ENCODE assay signal across 35 cellular contexts in genomic region chr9:137017791-137018497, GRCh38. TPM values are rescaled to one million over a fixed set of nuclear protein-coding genes. Genes with fewer than 3 reads are reported as not detected.
"Had no signal": no experiment of that assay in that cellular context is flagged by ENCODE, and none has a peak within 500 bp of the region (broad histone marks: within the 10 kb centered on the region; RNA-seq: fewer than 3 reads in every experiment).

No MANE protein-coding gene starts in this region.

- H3K4me3 Mint-ChIP-seq: dendritic cell treated with granulocyte-macrophage colony-stimulating factor and Interleukin-4, amounts not matched to agents 40 ng/mL and 50 ng/mL, for 4 days; endodermal cell; naive thymus-derived CD4-positive, alpha-beta T cell; nephron; neural progenitor cell; stimulated activated naive CD8-positive, alpha-beta T cell treated with anti-CD3 and anti-CD28 coated beads, Interleukin-15, amount 100 ng/mL, for 72 hours had no signal

- H3K9me3 ChIP-seq: colonic mucosa, esophagus muscularis mucosa, gastroesophageal sphincter, heart left ventricle, prostate gland, right atrium auricular region, suprapubic skin, transverse colon, upper lobe of right lung, uterus had no signal

- H2AFZ ChIP-seq: hepatocyte, neural progenitor cell had no signal

- H3K4me3 ChIP-seq: colonic mucosa, esophagus muscularis mucosa, gastroesophageal sphincter, heart left ventricle, hepatocyte, lung, neural progenitor cell, prostate gland, right atrium auricular region, smooth muscle cell, suprapubic skin, transverse colon, upper lobe of right lung, uterus had no signal

- H3K4me2 ChIP-seq: hepatocyte, neural progenitor cell, smooth muscle cell had no signal

- H3K4me1 ChIP-seq: esophagus muscularis mucosa, foreskin keratinocyte, gastroesophageal sphincter, heart left ventricle, prostate gland, right atrium auricular region, suprapubic skin, upper lobe of right lung, uterus had no signal

- DNase-seq: colonic mucosa; effector CD8-positive, alpha-beta T cell; endodermal cell; foreskin keratinocyte; heart left ventricle; mesendoderm; midbrain; naive thymus-derived CD4-positive, alpha-beta T cell; nucleus accumbens; stimulated activated CD4-positive, alpha-beta T cell treated with anti-CD3 and anti-CD28 coated beads, Interleukin-12 subunit alpha, Interleukin-12 subunit beta, amount 100 ng/mL, for 4 hours; stimulated activated CD4-positive, alpha-beta T cell treated with anti-CD3 and anti-CD28 coated beads, Interleukin-1b, Interleukin-23, amount 100 ng/mL, for 48 hours; stimulated activated CD4-positive, alpha-beta T cell treated with anti-CD3 and anti-CD28 coated beads, Interleukin-4, amount 100 ng/mL, for 1 hour; stimulated activated CD8-positive, alpha-beta memory T cell treated with anti-CD3 and anti-CD28 coated beads, Interleukin-4, amount 100 ng/mL, for 48 hours; stimulated activated naive CD4-positive, alpha-beta T cell; stimulated activated naive CD8-positive, alpha-beta T cell treated with anti-CD3 and anti-CD28 coated beads, Interleukin-15, amount 100 ng/mL, for 72 hours; transverse colon; upper lobe of right lung; uterus had no signal

- FAIRE-seq: keratinocyte had no signal

- H3K9me3 Mint-ChIP-seq: dendritic cell treated with granulocyte-macrophage colony-stimulating factor and Interleukin-4, amounts not matched to agents 40 ng/mL and 50 ng/mL, for 4 days; naive thymus-derived CD4-positive, alpha-beta T cell; nephron; neural progenitor cell; stimulated activated naive CD8-positive, alpha-beta T cell treated with anti-CD3 and anti-CD28 coated beads, Interleukin-15, amount 100 ng/mL, for 72 hours had no signal

- H3K27me3 Mint-ChIP-seq: dendritic cell treated with granulocyte-macrophage colony-stimulating factor and Interleukin-4, amounts not matched to agents 40 ng/mL and 50 ng/mL, for 4 days; naive thymus-derived CD4-positive, alpha-beta T cell; stimulated activated naive CD8-positive, alpha-beta T cell treated with anti-CD3 and anti-CD28 coated beads, Interleukin-15, amount 100 ng/mL, for 72 hours had no signal

- H3K79me2 ChIP-seq: hepatocyte had no signal

- H3K27ac ChIP-seq: colonic mucosa, esophagus muscularis mucosa, foreskin keratinocyte, gastroesophageal sphincter, heart left ventricle, hepatocyte, neural progenitor cell, prostate gland, right atrium auricular region, suprapubic skin, transverse colon, upper lobe of right lung, uterus had no signal

- H3K27me3 ChIP-seq: colonic mucosa, esophagus muscularis mucosa, foreskin keratinocyte, gastroesophageal sphincter, heart left ventricle, hepatocyte, neural progenitor cell, right atrium auricular region, suprapubic skin, transverse colon, upper lobe of right lung, uterus had no signal

- ATAC-seq: foreskin keratinocyte; gastroesophageal sphincter; heart left ventricle; left lobe of liver; naive thymus-derived CD4-positive, alpha-beta T cell; sciatic nerve; stimulated activated naive CD8-positive, alpha-beta T cell treated with anti-CD3 and anti-CD28 coated beads, Interleukin-15, amount 100 ng/mL, for 72 hours; upper lobe of right lung had no signal

- H3K4me1 Mint-ChIP-seq: endodermal cell, nephron, neural progenitor cell had no signal

- H3K36me3 ChIP-seq: colonic mucosa, neural progenitor cell, prostate gland, transverse colon, uterus had no signal

- H3K27ac Mint-ChIP-seq: dendritic cell treated with granulocyte-macrophage colony-stimulating factor and Interleukin-4, amounts not matched to agents 40 ng/mL and 50 ng/mL, for 4 days; endodermal cell; naive thymus-derived CD4-positive, alpha-beta T cell; nephron; neural progenitor cell; stimulated activated naive CD8-positive, alpha-beta T cell treated with anti-CD3 and anti-CD28 coated beads, Interleukin-15, amount 100 ng/mL, for 72 hours had no signal

- H3K9ac ChIP-seq: neural progenitor cell had no signal

RNA-seq across cellular contexts. Expression of gene FUT7, which starts 13.9 kb away (rescaled TPM):
- total RNA-seq: colonic mucosa, endodermal cell, epithelial cell of proximal tubule, fibroblast of lung, foreskin keratinocyte, hepatocyte, smooth muscle cell, transverse colon, uterus had no signal
- polyA plus RNA-seq: fibroblast of lung, foreskin keratinocyte, hepatocyte, keratinocyte, smooth muscle cell had no signal

RNA-seq across cellular contexts. Expression of gene CLIC3, which starts 21.6 kb away (rescaled TPM):
- total RNA-seq: left lobe of liver, osteocyte had no signal
